ENCODE assay signal across 8 cellular contexts in the genomic region with DNA sequence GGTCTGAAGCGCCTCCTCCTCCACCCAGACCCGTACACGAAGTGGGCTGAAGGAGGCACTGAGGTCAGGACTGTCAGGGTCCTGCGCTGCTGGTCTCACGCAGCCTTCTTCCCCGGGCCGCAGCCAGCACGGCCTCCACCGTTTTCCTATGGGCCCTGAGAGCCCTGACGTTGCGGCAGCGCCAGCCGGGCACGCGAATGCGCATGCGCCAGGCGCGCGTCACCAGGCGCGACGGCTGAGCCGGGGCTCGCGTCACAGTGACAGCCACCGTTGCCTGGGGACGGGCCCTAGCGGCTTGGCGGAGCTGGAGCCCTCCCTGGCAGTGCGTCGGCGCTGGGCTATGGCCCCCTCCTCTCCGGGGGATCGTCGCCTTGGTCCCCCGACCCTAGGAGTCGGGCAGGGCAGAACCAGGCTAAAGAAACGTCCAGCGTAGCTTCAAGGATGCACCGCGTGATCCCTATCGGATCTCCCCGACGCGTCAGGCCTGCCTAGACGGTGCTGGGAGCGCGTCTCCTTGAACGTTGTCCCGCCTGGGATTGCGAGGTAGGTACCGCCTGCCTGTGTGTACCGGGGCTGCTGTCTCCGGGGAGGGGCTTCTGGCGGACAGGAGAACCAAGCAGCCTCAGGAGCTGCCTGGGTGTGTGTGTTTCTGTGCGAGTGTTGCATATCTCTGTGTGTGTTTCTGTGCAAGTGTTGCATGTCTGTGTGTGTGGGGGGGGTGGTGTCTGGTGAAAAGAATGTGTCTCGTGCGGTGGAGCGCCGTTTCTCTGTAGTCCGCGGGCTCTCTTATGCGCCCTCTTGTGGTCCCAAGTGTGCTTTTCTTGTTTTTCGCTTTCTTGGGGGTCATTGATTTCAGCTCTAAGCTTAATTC. TPM values are rescaled to one million over a fixed set of nuclear protein-coding genes. Genes with fewer than 3 reads are reported as not detected.
A peak's percentile ranks its signal among the peaks of the same experiment; 100 is the strongest.
DNase-seq lines count a peak whose midpoint lies in the region; ATAC-seq and TF ChIP-seq lines count a peak whose summit lies in the region.

No MANE protein-coding gene starts in this region.

- DNase-seq in AG08396 (ENCODE audit: low spot score) (peak; percentile 96), HFF-Myc (ENCODE audit: extremely low read depth, low read depth) (no peak), putamen (ENCODE audit: low spot score) (peak; percentile 42), NCI-H146 (lab: John Stamatoyannopoulos, UW) (no peak), NCI-H526 treated with DMSO at 0.1 percent for 48 hours (lab: John Stamatoyannopoulos, UW) (no peak), NCI-H2029 (lab: John Stamatoyannopoulos, UW) (no peak)
- peak; percentile 1 to 20 for DNase-seq in activated CD4-positive, alpha-beta T cell treated with anti-CD3 and anti-CD28 coated beads for 24 hours (ENCODE audit: low read depth in 2 of 2)

- peak; percentile 45 for ATAC-seq in esophagus mucosa

- H3K4me3 ChIP-seq in HFF-Myc (replicated peaks; ENCODE audit: low read depth, low read length): peak overlapping the region; percentile 48

- peak; percentile 42 for TF ChIP-seq CTCF in HFF-Myc (IDR thresholded peaks at IDR 0.05; ENCODE audit: low read depth, low read length, missing control alignments)

RNA-seq across cellular contexts. Expression of gene ZNF571, which starts 43.2 kb away (rescaled TPM):
- 2.2 TPM for total RNA-seq in esophagus mucosa

RNA-seq across cellular contexts. Expression of gene ZNF540, which starts 43.3 kb away (rescaled TPM):
- total RNA-seq in esophagus mucosa: 0.68 TPM

RNA-seq across cellular contexts. Expression of gene ZNF793, which starts 44.6 kb away (rescaled TPM):
- total RNA-seq in esophagus mucosa: 4.4 TPM

Comparison
In these comparisons a context has a peak if more than half of its experiments do, and no peak if none do; other contexts are left out.
1. DNase-seq: peak in AG08396 (single experiment), activated CD4-positive, alpha-beta T cell treated with anti-CD3 and anti-CD28 coated beads for 24 hours (2 of 2) and putamen (single experiment); none in HFF-Myc (single experiment), NCI-H146 (single experiment), NCI-H526 treated with DMSO at 0.1 percent for 48 hours (single experiment) and NCI-H2029 (single experiment).